In the genomic region with DNA sequence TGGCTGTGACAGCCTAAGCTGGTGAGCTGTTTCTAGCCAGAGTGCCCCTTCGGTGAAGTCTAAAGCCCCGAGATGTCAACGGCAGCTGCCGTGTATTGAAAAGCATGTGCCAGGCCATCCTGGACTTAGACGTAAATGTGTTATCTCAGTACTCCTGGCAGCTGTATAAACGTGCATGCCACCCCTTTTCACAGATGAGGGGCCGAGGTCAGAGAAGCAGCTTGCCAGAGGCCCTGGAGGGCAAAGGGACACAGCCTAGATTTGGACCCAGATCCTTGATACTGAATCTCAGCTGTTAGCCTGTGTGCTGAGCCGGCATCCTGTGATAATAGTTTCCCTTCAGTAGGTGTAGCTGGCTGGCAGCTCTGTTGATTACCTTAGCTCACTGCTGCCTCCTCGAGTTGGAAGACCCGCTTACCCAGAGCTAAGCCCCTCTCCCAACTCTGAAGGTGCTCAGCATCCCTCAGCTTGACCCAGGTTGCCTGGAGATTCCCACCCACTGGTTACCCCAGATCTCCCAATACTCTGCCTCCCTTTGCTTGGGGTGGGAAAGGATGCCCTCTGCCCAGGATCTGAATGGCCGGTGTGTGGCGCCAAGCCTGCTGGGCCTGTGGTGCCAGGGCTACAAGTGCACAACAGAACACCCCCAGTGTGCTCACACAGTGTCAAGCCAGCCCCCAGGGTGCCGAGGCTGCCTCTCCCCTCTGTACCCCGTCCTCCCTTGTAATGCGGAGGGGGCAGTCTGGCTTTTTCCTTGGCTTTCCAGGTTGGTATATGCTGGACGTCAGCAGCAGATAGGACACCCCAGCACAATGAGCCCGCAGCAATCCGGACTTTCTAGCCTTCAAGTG, we compare ENCODE assay signal across 8 cellular contexts. TPM values are rescaled to one million over a fixed set of nuclear protein-coding genes. Genes with fewer than 3 reads are reported as not detected.
DNase-seq lines count a peak whose midpoint lies in the region; ATAC-seq and TF ChIP-seq lines count a peak whose summit lies in the region.

No MANE protein-coding gene starts in this region.

- intact Hi-C loops in activated CD4-positive, alpha-beta T cell treated with anti-CD3 and anti-CD28 coated beads, Interleukin-2, amount 10 ng/mL, durations not matched to agents 24 days and 14 days (cut with micrococcal nuclease): loop anchor here (1.0 to 2.0 kb wide), 2 partner anchors 22 to 23 kb away; no protein-coding TSS in a partner anchor
- intact Hi-C loops in vagina (cut with DNase I): no loop called here

- H3K4me3 Mint-ChIP-seq in activated CD4-positive, alpha-beta T cell treated with anti-CD3 and anti-CD28 coated beads, Interleukin-2, amount 10 ng/mL, durations not matched to agents 24 days and 14 days: peak overlapping the region; percentile 84
- H3K4me3 Mint-ChIP-seq in endodermal cell: peak overlapping the region; percentile 67
- H3K4me3 Mint-ChIP-seq in naive thymus-derived CD8-positive, alpha-beta T cell: peak overlapping the region; percentile 69 to 91 (median 84)

- WGBS in endodermal cell (ENCODE audit: insufficient coverage in 1 of 2, insufficient read length in 1 of 2), 2 experiments: 45 to 50% methylated on average over 14 to 18 of the region's 18 CpGs

- H3K36me3 ChIP-seq in endodermal cell (ENCODE audit: control insufficient read depth, insufficient read depth, low read length) (no peaks in the 10 kb centered on the region), vagina (no peaks in the 10 kb centered on the region)

- H3K27me3 Mint-ChIP-seq in activated CD4-positive, alpha-beta T cell treated with anti-CD3 and anti-CD28 coated beads, Interleukin-2, amount 10 ng/mL, durations not matched to agents 24 days and 14 days: no peaks in the 10 kb centered on the region
- no peaks in the 10 kb centered on the region for H3K27me3 Mint-ChIP-seq in endodermal cell (ENCODE audit: insufficient read depth)
- no peaks in the 10 kb centered on the region for H3K27me3 Mint-ChIP-seq in naive thymus-derived CD8-positive, alpha-beta T cell

- H3K27me3 ChIP-seq in endodermal cell (ENCODE audit: control insufficient read depth, insufficient read depth, low read length, poor library complexity, severe bottlenecking) (no peaks in the 10 kb centered on the region), vagina (no peaks in the 10 kb centered on the region)

- peaks cover 13% of the 10 kb centered on the region for H3K4me1 Mint-ChIP-seq in activated CD4-positive, alpha-beta T cell treated with anti-CD3 and anti-CD28 coated beads, Interleukin-2, amount 10 ng/mL, durations not matched to agents 24 days and 14 days
- H3K4me1 Mint-ChIP-seq in endodermal cell: peaks cover 5% of the 10 kb centered on the region
- H3K4me1 Mint-ChIP-seq in naive thymus-derived CD8-positive, alpha-beta T cell: peaks cover 4 to 25% (median 15%) of the 10 kb centered on the region in 4 donors

- ATAC-seq in naive thymus-derived CD8-positive, alpha-beta T cell: peak; percentile 54 to 57
- ATAC-seq in HG02678 (IDR thresholded peaks at IDR 0.05; ENCODE audit: unreplicated experiment): no peak

- H3K9me3 ChIP-seq in endodermal cell (ENCODE audit: control insufficient read depth, low read length): no peaks in the 10 kb centered on the region
- H3K9me3 ChIP-seq in vagina: no peaks in the 10 kb centered on the region

- H3K36me3 Mint-ChIP-seq in activated CD4-positive, alpha-beta T cell treated with anti-CD3 and anti-CD28 coated beads, Interleukin-2, amount 10 ng/mL, durations not matched to agents 24 days and 14 days (ENCODE audit: low read depth): no peaks in the 10 kb centered on the region
- H3K36me3 Mint-ChIP-seq in endodermal cell (ENCODE audit: low read depth): no peaks in the 10 kb centered on the region
- H3K36me3 Mint-ChIP-seq in naive thymus-derived CD8-positive, alpha-beta T cell: no peaks in the 10 kb centered on the region

- POLR2A ChIA-PET in naive thymus-derived CD8-positive, alpha-beta T cell (lab: Charles Lee): interaction anchor here (0.7 to 6.0 kb wide), 21 partner anchors 8 to 726 kb away, joined by 3 to 112 read pairs (median 6); a partner anchor contains a TSS

- H3K9ac ChIP-seq in endodermal cell (ENCODE audit: extremely low read depth, low read length, poor library complexity, severe bottlenecking): peak overlapping the region; percentile 53

- TF ChIP-seq CTCF in GM12872 (IDR thresholded peaks at IDR 0.05; ENCODE audit: insufficient read depth, low read depth, low read length) (0 out of 3 replicates have a peak, but pooled peaks have one; percentile 34), LNCAP (IDR thresholded peaks at IDR 0.05) (peak; percentile 45; the same call in 1 of the 2 replicates), endodermal cell (conservative IDR thresholded peaks at IDR 0.05) (peak; percentile 72), vagina (IDR thresholded peaks at IDR 0.05) (no peak)

- peak overlapping the region; percentile 8 for H3K27ac ChIP-seq in endodermal cell (ENCODE audit: low read depth, low read length)
- H3K27ac ChIP-seq in vagina: peak overlapping the region; percentile 97

- no peaks in the 10 kb centered on the region for H3K9me3 Mint-ChIP-seq in activated CD4-positive, alpha-beta T cell treated with anti-CD3 and anti-CD28 coated beads, Interleukin-2, amount 10 ng/mL, durations not matched to agents 24 days and 14 days
- H3K9me3 Mint-ChIP-seq in endodermal cell: no peaks in the 10 kb centered on the region
- no peaks in the 10 kb centered on the region for H3K9me3 Mint-ChIP-seq in naive thymus-derived CD8-positive, alpha-beta T cell

- DNase-seq in activated CD4-positive, alpha-beta T cell treated with anti-CD3 and anti-CD28 coated beads, Interleukin-2, amount 10 ng/mL, durations not matched to agents 24 days and 14 days: peak; percentile 85
- DNase-seq in endodermal cell (peak; percentile 85), vagina (ENCODE audit: extremely low spot score in 2 of 2) (no peak), GM03348 (ENCODE audit: low spot score) (no peak)
- peak; percentile 37 to 86 (median 64) for DNase-seq in naive thymus-derived CD8-positive, alpha-beta T cell

- H3K4me3 ChIP-seq in endodermal cell (ENCODE audit: low read length) (peak overlapping the region; percentile 96), vagina (peak overlapping the region; percentile 64 to 81)

- TF ChIP-seq POLR2A in vagina (IDR thresholded peaks at IDR 0.05): no peak

- peak overlapping the region; percentile 88 for H3K27ac Mint-ChIP-seq in activated CD4-positive, alpha-beta T cell treated with anti-CD3 and anti-CD28 coated beads, Interleukin-2, amount 10 ng/mL, durations not matched to agents 24 days and 14 days
- peak overlapping the region; percentile 26 for H3K27ac Mint-ChIP-seq in endodermal cell
- H3K27ac Mint-ChIP-seq in naive thymus-derived CD8-positive, alpha-beta T cell: peak overlapping the region; percentile 82 to 98 (median 96)

- H3K4me1 ChIP-seq in endodermal cell (ENCODE audit: control insufficient read depth, insufficient read depth, low read length): peaks cover 3% of the 10 kb centered on the region
- peaks cover 56% of the 10 kb centered on the region for H3K4me1 ChIP-seq in vagina

RNA-seq across cellular contexts. Expression of a gene that starts 59.8 kb away (rescaled TPM):
- not detected in 2 replicates for total RNA-seq in activated CD4-positive, alpha-beta T cell treated with anti-CD3 and anti-CD28 coated beads, Interleukin-2, amount 10 ng/mL, durations not matched to agents 24 days and 14 days
- total RNA-seq in endodermal cell (not detected), vagina (7.1 TPM)
- polyA plus RNA-seq in endodermal cell (2013, experiment 1 of 2): 15.0 TPM
- polyA plus RNA-seq in endodermal cell (2013, experiment 2 of 2): 12.3 TPM
- not detected for total RNA-seq in naive thymus-derived CD8-positive, alpha-beta T cell
- not detected for polyA plus RNA-seq in naive thymus-derived CD8-positive, alpha-beta T cell

Comparison
In these comparisons a context has a peak if more than half of its experiments do, and no peak if none do; other contexts are left out.
1. CTCF ChIP-seq: peak in GM12872 (single experiment), LNCAP (single experiment) and endodermal cell (single experiment); none in vagina (0 of 3).
2. DNase-seq: peak in activated CD4-positive, alpha-beta T cell treated with anti-CD3 and anti-CD28 coated beads, Interleukin-2, amount 10 ng/mL, durations not matched to agents 24 days and 14 days (single experiment), endodermal cell (single experiment) and naive thymus-derived CD8-positive, alpha-beta T cell (10 of 10); none in vagina (0 of 2) and GM03348 (single experiment).
3. H3K27ac Mint-ChIP-seq: peak in every context shown above with its lines; median percentile 96 in naive thymus-derived CD8-positive, alpha-beta T cell; 88 in activated CD4-positive, alpha-beta T cell treated with anti-CD3 and anti-CD28 coated beads, Interleukin-2, amount 10 ng/mL, durations not matched to agents 24 days and 14 days; 26 in endodermal cell.
4. Peak in every context shown above with its lines, with median percentiles within 50 percentile points of each other: H3K4me3 Mint-ChIP-seq.